In genomic region chr4:184347251-184348239, GRCh38 we compare ENCODE assay signal across 9 cellular contexts.
DNase-seq lines count a peak whose midpoint lies in the region; ATAC-seq and TF ChIP-seq lines count a peak whose summit lies in the region.
"Had no signal": no experiment of that assay in that cellular context is flagged by ENCODE, and none has a peak within 500 bp of the region (broad histone marks: within the 10 kb centered on the region; RNA-seq: fewer than 3 reads in every experiment).

No MANE protein-coding gene starts in this region.

- TF ChIP-seq CTCF in endothelial cell (IDR thresholded peaks at IDR 0.05; ENCODE audit: unreplicated experiment): no peak

- peak; percentile 75 for ATAC-seq in HG02981 (IDR thresholded peaks at IDR 0.05; ENCODE audit: unreplicated experiment)
- peak; percentile 59 to 66 for ATAC-seq in naive B cell (ENCODE audit: low read depth in 2 of 2)

- no peaks in the 10 kb centered on the region for H3K36me3 Mint-ChIP-seq in endothelial cell (ENCODE audit: low read depth, unreplicated experiment)
- no peaks in the 10 kb centered on the region for H3K36me3 Mint-ChIP-seq in naive B cell
- H3K36me3 Mint-ChIP-seq: activated naive CD8-positive, alpha-beta T cell had no signal

- H3K27me3 Mint-ChIP-seq in endothelial cell (ENCODE audit: unreplicated experiment) (peaks cover 14% of the 10 kb centered on the region), naive B cell (peaks cover 0 to 6% (median 0%) of the 10 kb centered on the region in 3 donors)
- H3K27me3 Mint-ChIP-seq: activated naive CD8-positive, alpha-beta T cell had no signal

- H3K4me1 Mint-ChIP-seq in endothelial cell (ENCODE audit: unreplicated experiment) (peaks cover 42% of the 10 kb centered on the region), naive B cell (peaks cover 76 to 84% (median 84%) of the 10 kb centered on the region in 3 donors)

- H3K9me3 Mint-ChIP-seq in endothelial cell (ENCODE audit: unreplicated experiment) (no peaks in the 10 kb centered on the region), naive B cell (no peaks in the 10 kb centered on the region)

- peak overlapping the region; percentile 39 for H3K27ac Mint-ChIP-seq in endothelial cell (ENCODE audit: unreplicated experiment)
- peak overlapping the region; percentile 71 to 97 (median 94) for H3K27ac Mint-ChIP-seq in naive B cell
- H3K27ac Mint-ChIP-seq: activated naive CD8-positive, alpha-beta T cell had no signal

- DNase-seq in NCI-H146 (lab: John Stamatoyannopoulos, UW): peak; percentile 56
- no peak for DNase-seq in NCI-H146 treated with DMSO at 0.1 percent for 48 hours (lab: John Stamatoyannopoulos, UW; ENCODE audit: unreplicated experiment)
- peak; percentile 75 for DNase-seq in NCI-H510A treated with DMSO at 0.1 percent for 48 hours (lab: John Stamatoyannopoulos, UW)
- peak; percentile 11 for DNase-seq in endothelial cell (ENCODE audit: low spot score)
- DNase-seq in naive B cell: peak; percentile 67
- no peak for DNase-seq in posterior vena cava (ENCODE audit: low spot score)
- no peak for DNase-seq in superior temporal gyrus (ENCODE audit: extremely low spot score)

- intact Hi-C loops in posterior vena cava (cut with DNase I): no loop called here

- H3K4me3 Mint-ChIP-seq in endothelial cell (ENCODE audit: unreplicated experiment): peak overlapping the region; percentile 42
- peak overlapping the region; percentile 74 to 97 (median 93) for H3K4me3 Mint-ChIP-seq in naive B cell
- H3K4me3 Mint-ChIP-seq: activated naive CD8-positive, alpha-beta T cell had no signal

Comparison
In these comparisons a context has a peak if more than half of its experiments do, and no peak if none do; other contexts are left out.
1. DNase-seq: peak in NCI-H146 (single experiment), NCI-H510A treated with DMSO at 0.1 percent for 48 hours (single experiment), endothelial cell (single experiment) and naive B cell (single experiment); none in NCI-H146 treated with DMSO at 0.1 percent for 48 hours (single experiment), posterior vena cava (single experiment) and superior temporal gyrus (single experiment).